ENCODE assay signal across 13 cellular contexts in genomic region chr3:32759342-32759741, GRCh38. TPM values are rescaled to one million over a fixed set of nuclear protein-coding genes. Genes with fewer than 3 reads are reported as not detected.
"Had no signal": no experiment of that assay in that cellular context is flagged by ENCODE, and none has a peak within 500 bp of the region (broad histone marks: within the 10 kb centered on the region; RNA-seq: fewer than 3 reads in every experiment).

No MANE protein-coding gene starts in this region.

- H3K9me3 Mint-ChIP-seq: activated CD4-positive, alpha-beta memory T cell treated with anti-CD3 and anti-CD28 coated beads, Interleukin-2, amount 10 ng/mL, durations not matched to agents 7 days and 5 days; activated T-cell treated with anti-CD3 and anti-CD28 coated beads, Interleukin-2, amount 50 U/mL, for 72 hours; neural crest cell had no signal

- H3K4me1 ChIP-seq: parathyroid adenoma, thyroid gland had no signal

- DNase-seq: activated CD4-positive, alpha-beta memory T cell treated with anti-CD3 and anti-CD28 coated beads, Interleukin-2, amount 10 ng/mL, durations not matched to agents 7 days and 5 days; activated CD4-positive, CD25-positive, alpha-beta regulatory T cell treated with anti-CD3 and anti-CD28 coated beads, Interleukin-2, amount 50 U/mL, for 72 hours; activated T-cell treated with anti-CD3 and anti-CD28 coated beads, Interleukin-2, amount 50 U/mL, for 72 hours; central memory CD4-positive, alpha-beta T cell; cortex of kidney; effector memory CD4-positive, alpha-beta T cell; left ventricle myocardium superior; mesenchymal stem cell; small intestine; thyroid gland had no signal

- H3K27me3 ChIP-seq: thyroid gland had no signal

- H3K9me3 ChIP-seq: thyroid gland had no signal

- ATAC-seq: activated T-cell treated with anti-CD3 and anti-CD28 coated beads, Interleukin-2, amount 50 U/mL, for 72 hours; left ventricle myocardium superior had no signal

- H3K9ac ChIP-seq: parathyroid adenoma had no signal

- H2AFZ ChIP-seq: parathyroid adenoma had no signal

- H3K4me1 Mint-ChIP-seq: neural crest cell had no signal

- H3K27ac Mint-ChIP-seq: activated CD4-positive, alpha-beta memory T cell treated with anti-CD3 and anti-CD28 coated beads, Interleukin-2, amount 10 ng/mL, durations not matched to agents 7 days and 5 days; activated T-cell treated with anti-CD3 and anti-CD28 coated beads, Interleukin-2, amount 50 U/mL, for 72 hours had no signal

- H3K27ac ChIP-seq: parathyroid adenoma, thyroid gland had no signal

- H3K79me2 ChIP-seq: parathyroid adenoma had no signal

- H3K4me3 Mint-ChIP-seq: activated CD4-positive, alpha-beta memory T cell treated with anti-CD3 and anti-CD28 coated beads, Interleukin-2, amount 10 ng/mL, durations not matched to agents 7 days and 5 days; activated T-cell treated with anti-CD3 and anti-CD28 coated beads, Interleukin-2, amount 50 U/mL, for 72 hours; neural crest cell had no signal

- H3K27me3 Mint-ChIP-seq: activated CD4-positive, alpha-beta memory T cell treated with anti-CD3 and anti-CD28 coated beads, Interleukin-2, amount 10 ng/mL, durations not matched to agents 7 days and 5 days had no signal

RNA-seq across cellular contexts. Expression of gene TRIM71, which starts 58.5 kb away (rescaled TPM):
- total RNA-seq: activated CD4-positive, alpha-beta memory T cell treated with anti-CD3 and anti-CD28 coated beads, Interleukin-2, amount 10 ng/mL, durations not matched to agents 7 days and 5 days; left ventricle myocardium superior; T-helper 2 cell treated with Interferon-gamma antibody and Interleukin-4, amounts not matched to agents 100 ng/mL and 5 ng/mL, for 36 hours had no signal
